28 cellular contexts compared by ENCODE assay signal in the genomic region with DNA sequence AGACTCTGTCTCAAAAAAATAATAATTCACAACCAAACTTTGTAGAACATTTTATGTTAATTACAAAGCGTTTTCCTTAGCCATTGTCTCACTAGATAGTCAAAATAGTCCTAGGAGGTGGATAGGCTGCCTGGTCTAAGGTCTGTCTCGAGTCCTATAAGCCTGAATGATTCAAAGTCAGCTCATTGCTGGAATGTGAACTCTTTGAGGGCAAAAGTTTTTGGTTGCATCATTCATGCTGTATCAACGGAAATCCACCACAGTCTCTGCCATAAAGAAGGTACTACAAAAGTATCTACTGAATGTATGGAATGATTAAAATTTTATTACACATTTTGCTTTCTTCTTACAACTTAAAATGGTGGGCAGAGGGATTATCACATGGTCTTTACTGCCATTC.
DNase-seq lines count a peak whose midpoint lies in the region; ATAC-seq and TF ChIP-seq lines count a peak whose summit lies in the region.
"Had no signal": no experiment of that assay in that cellular context is flagged by ENCODE, and none has a peak within 500 bp of the region (broad histone marks: within the 10 kb centered on the region; RNA-seq: fewer than 3 reads in every experiment).

No MANE protein-coding gene starts in this region.

- in situ Hi-C loops in astrocyte of the spinal cord (cut with HindIII; ENCODE audit: low sequenced_read_pairs), result no loop called here

- ATAC-seq in GM19023 (IDR thresholded peaks at IDR 0.05; ENCODE audit: unreplicated experiment) (no peak), GM18502 (IDR thresholded peaks at IDR 0.05; ENCODE audit: poor library complexity, unreplicated experiment) (no peak)

- H3K27ac ChIP-seq in esophagus muscularis mucosa (replicated peaks in 1 of 4), result no peak overlapping the region
- H3K27ac ChIP-seq: BLaER1 treated with 17β-estradiol and CSF1 and Interleukin-3, amounts not matched to agents 10 nM and 100 nM; KMS-11 had no signal

- WGBS in esophagus muscularis mucosa, result 98% methylated on average over 3 of the region's 3 CpGs

- no peak for TF ChIP-seq POLR2A in esophagus muscularis mucosa (IDR thresholded peaks at IDR 0.05; ENCODE audit: low read depth)

- CTCF ChIA-PET in AG04449 (lab: Yijun Ruan, JAX), result interaction anchor here (3.7 to 10.7 kb wide), 2 partner anchors 18 to 553 kb away, joined by 26 to 91 read pairs; no protein-coding TSS in a partner anchor

- H3K36me3 ChIP-seq in esophagus muscularis mucosa, result no peaks in the 10 kb centered on the region
- H3K36me3 ChIP-seq: BLaER1 treated with 17β-estradiol and CSF1 and Interleukin-3, amounts not matched to agents 10 nM and 100 nM; HAP-1 had no signal

- peaks cover 39 to 81% (median 77%) of the 10 kb centered on the region in 4 donors for H3K4me1 ChIP-seq in esophagus muscularis mucosa
- H3K4me1 ChIP-seq: HAP-1 had no signal

- TF ChIP-seq EP300 in esophagus muscularis mucosa (IDR thresholded peaks at IDR 0.05), result no peak

- intact Hi-C loops in esophagus muscularis mucosa (cut with DNase I), result loop anchor here (10.0 kb wide), 1 partner anchor 384 kb away; the partner anchor contains the start of gene RARB

- H3K27me3 ChIP-seq in esophagus muscularis mucosa, result no peaks in the 10 kb centered on the region
- H3K27me3 ChIP-seq: BLaER1 treated with 17β-estradiol and CSF1 and Interleukin-3, amounts not matched to agents 10 nM and 100 nM had no signal

- DNase-seq in AG04449 (ENCODE audit: low read depth, low spot score), result peak; percentile 60
- peak; percentile 4 for DNase-seq in ELR (ENCODE audit: low read depth)
- peak; percentile 42 for DNase-seq in astrocyte of the spinal cord (ENCODE audit: low read depth, low spot score)
- peak; percentile 27 for DNase-seq in fibroblast of the conjunctiva (ENCODE audit: low read depth)
- DNase-seq in esophagus muscularis mucosa (ENCODE audit: extremely low spot score), result no peak
- no peak for DNase-seq in NCI-H82 treated with DMSO at 0.1 percent for 48 hours (lab: John Stamatoyannopoulos, UW; ENCODE audit: unreplicated experiment)
- DNase-seq: 8988T; ACHN; AML-193; CD4-positive, alpha-beta memory T cell; COR-L47; DMS53; GF-D8; GOT3; MM.1S; NCI-H1048; NCI-H1417; NCI-H1694 treated with DMSO at 0.1 percent for 48 hours; NCI-H2081; NCI-H2227 treated with DMSO at 0.1 percent for 48 hours; NCI-H526 treated with DMSO at 0.1 percent for 48 hours; Right ventricle myocardium superior; RPMI8226 had no signal

- TF ChIP-seq CTCF in AG04449 (IDR thresholded peaks at IDR 0.05; ENCODE audit: insufficient read depth, low read length, missing control alignments) (no peak), astrocyte of the spinal cord (IDR thresholded peaks at IDR 0.05; ENCODE audit: low read depth, low read length) (no peak), esophagus muscularis mucosa (IDR thresholded peaks at IDR 0.05) (no peak)

- H3K4me3 ChIP-seq in AG04449 (ENCODE audit: low read depth, low read length) (no peak overlapping the region), astrocyte of the spinal cord (ENCODE audit: low read depth, low read length) (no peak overlapping the region), esophagus muscularis mucosa (no peak overlapping the region)
- H3K4me3 ChIP-seq: BLaER1 treated with 17β-estradiol and CSF1 and Interleukin-3, amounts not matched to agents 10 nM and 100 nM; HAP-1 had no signal

- POLR2A ChIA-PET in AG04449 (lab: Yijun Ruan, JAX), result no interaction called here

- H3K9me3 ChIP-seq in esophagus muscularis mucosa, result no peaks in the 10 kb centered on the region
- H3K9me3 ChIP-seq: BLaER1 treated with 17β-estradiol and CSF1 and Interleukin-3, amounts not matched to agents 10 nM and 100 nM; HAP-1 had no signal

Comparison
In these comparisons a context has a peak if more than half of its experiments do, and no peak if none do; other contexts are left out.
1. DNase-seq: peak in AG04449 (single experiment), ELR (single experiment), astrocyte of the spinal cord (single experiment) and fibroblast of the conjunctiva (single experiment); none in esophagus muscularis mucosa (single experiment) and NCI-H82 treated with DMSO at 0.1 percent for 48 hours (single experiment).